Comparison of ENCODE assay signal across 17 cellular contexts in the genomic region with DNA sequence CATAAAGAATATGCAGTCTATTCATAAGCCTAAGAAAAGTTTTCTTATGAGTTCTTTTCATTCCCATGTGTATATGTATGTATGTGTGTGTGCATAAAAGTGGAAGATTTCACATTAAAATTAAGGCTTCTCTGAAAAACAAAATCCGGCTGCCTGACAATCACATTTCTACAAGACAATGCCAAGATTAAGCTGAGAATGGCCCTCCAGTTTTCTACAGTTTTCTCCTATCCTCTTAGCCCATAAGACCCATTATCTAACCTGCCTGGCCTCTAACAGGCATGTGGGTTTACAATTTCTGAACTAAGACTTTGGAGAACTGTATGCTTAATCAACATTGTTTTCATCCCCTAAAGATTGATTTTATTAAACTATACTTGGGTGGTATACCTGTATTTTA.
DNase-seq lines count a peak whose midpoint lies in the region; ATAC-seq and TF ChIP-seq lines count a peak whose summit lies in the region.
"Had no signal": no experiment of that assay in that cellular context is flagged by ENCODE, and none has a peak within 500 bp of the region (broad histone marks: within the 10 kb centered on the region; RNA-seq: fewer than 3 reads in every experiment).

No MANE protein-coding gene starts in this region.

- H3K27ac ChIP-seq in GM23338 (ENCODE audit: low read depth) (no peak overlapping the region), Panc1 (ENCODE audit: low read length) (peak overlapping the region; percentile 4; the same call in 1 of the 2 replicates), neural progenitor cell (no peak overlapping the region), breast epithelium (no peak overlapping the region)
- H3K27ac ChIP-seq: BLaER1 treated with 17β-estradiol and CSF1 and Interleukin-3, amounts not matched to agents 10 nM and 100 nM; GM23248; HL-60 had no signal

- H2AFZ ChIP-seq in GM23338 (no peak overlapping the region), neural progenitor cell (replicated peaks) (no peak overlapping the region)
- H2AFZ ChIP-seq: GM23248 had no signal

- POLR2A ChIA-PET in Panc1 (lab: Charles Lee): no interaction called here

- peaks cover 32% of the 10 kb centered on the region for H3K4me1 Mint-ChIP-seq in GM23338
- peaks cover 30% of the 10 kb centered on the region for H3K4me1 Mint-ChIP-seq in neural progenitor cell
- H3K4me1 Mint-ChIP-seq: CD4-positive, CD25-positive, alpha-beta regulatory T cell had no signal

- in situ Hi-C loops in HAP-1 (cut with MboI; ENCODE audit: low sequenced_read_pairs): no loop called here
- in situ Hi-C loops in Panc1 (cut with HindIII; ENCODE audit: low pct_unique_long_range_greater_than_20kb, low sequenced_read_pairs): no loop called here

- H3K9ac ChIP-seq in neural progenitor cell: no peak overlapping the region
- H3K9ac ChIP-seq: BLaER1 treated with 17β-estradiol and CSF1 and Interleukin-3, amounts not matched to agents 10 nM and 100 nM; GM23248 had no signal

- intact Hi-C loops in Panc1 (cut with micrococcal nuclease; ENCODE audit: unreplicated experiment) (no loop called here), breast epithelium (cut with DNase I; ENCODE audit: low total_unique reads) (no loop called here)

- H3K9me3 Mint-ChIP-seq in GM23338: peaks cover 13% of the 10 kb centered on the region; the same call in 2 of the 3 replicates
- H3K9me3 Mint-ChIP-seq in neural progenitor cell: peaks cover 9% of the 10 kb centered on the region

- no TSS peak for BruUV-seq in Panc1 (replicated peaks; lab: Mats Ljungman, UMichigan)

- DNase-seq in GM23338 (ENCODE audit: low spot score): peak; percentile 32
- peak; percentile 57 to 93 for DNase-seq in HAP-1 (ENCODE audit: low spot score in 2 of 2)
- no peak for DNase-seq in Panc1 (ENCODE audit: low read depth, low spot score)
- peak; percentile 48 for DNase-seq in neural progenitor cell (ENCODE audit: low spot score)
- DNase-seq in DMS53 (lab: John Stamatoyannopoulos, UW): no peak
- DNase-seq in breast epithelium (ENCODE audit: low spot score in 2 of 2): no peak
- DNase-seq in RKO (ENCODE audit: low spot score): no peak
- DNase-seq: ACHN; CD4-positive, CD25-positive, alpha-beta regulatory T cell; DMS 273 treated with DMSO at 0.1 percent for 48 hours; DMS79 treated with DMSO at 0.1 percent for 48 hours; EL; GM23248 had no signal

- no peak overlapping the region for H3K4me3 Mint-ChIP-seq in GM23338
- no peak overlapping the region for H3K4me3 Mint-ChIP-seq in neural progenitor cell
- H3K4me3 Mint-ChIP-seq: CD4-positive, CD25-positive, alpha-beta regulatory T cell had no signal

- peaks cover 29% of the 10 kb centered on the region for H3K4me1 ChIP-seq in GM23338 (ENCODE audit: insufficient read depth)
- peaks cover 20% of the 10 kb centered on the region for H3K4me1 ChIP-seq in HAP-1
- H3K4me1 ChIP-seq in Panc1 (ENCODE audit: control insufficient read depth, insufficient read depth, low read length): peaks cover 6% of the 10 kb centered on the region; the same call in 1 of the 2 replicates
- H3K4me1 ChIP-seq in neural progenitor cell: peaks cover 18% of the 10 kb centered on the region
- H3K4me1 ChIP-seq in breast epithelium: no peaks in the 10 kb centered on the region

- H3K4me2 ChIP-seq in GM23338 (0 out of 2 replicates have a peak overlapping the region, but pooled peaks have one; percentile 1), neural progenitor cell (peak overlapping the region; percentile 70)
- H3K4me2 ChIP-seq: BLaER1 treated with 17β-estradiol and CSF1 and Interleukin-3, amounts not matched to agents 10 nM and 100 nM had no signal

- H4K20me1 ChIP-seq in GM23338 (replicated peaks; ENCODE audit: insufficient read depth) (no peaks in the 10 kb centered on the region), neural progenitor cell (ENCODE audit: low read depth) (no peaks in the 10 kb centered on the region)
- H4K20me1 ChIP-seq: BLaER1 treated with 17β-estradiol and CSF1 and Interleukin-3, amounts not matched to agents 10 nM and 100 nM had no signal

- H3K36me3 ChIP-seq in GM23338 (ENCODE audit: insufficient read depth) (no peaks in the 10 kb centered on the region), HAP-1 (replicated peaks) (no peaks in the 10 kb centered on the region), Panc1 (ENCODE audit: control insufficient read depth, insufficient read depth, low read length) (no peaks in the 10 kb centered on the region), neural progenitor cell (no peaks in the 10 kb centered on the region), breast epithelium (no peaks in the 10 kb centered on the region)
- H3K36me3 ChIP-seq: BLaER1 treated with 17β-estradiol and CSF1 and Interleukin-3, amounts not matched to agents 10 nM and 100 nM had no signal

- no peaks in the 10 kb centered on the region for H3K9me2 ChIP-seq in GM23338 (ENCODE audit: insufficient read depth)

- H3F3A ChIP-seq in GM23338 (replicated peaks; ENCODE audit: low read depth) (no peaks in the 10 kb centered on the region), neural progenitor cell (ENCODE audit: low read depth) (no peaks in the 10 kb centered on the region)

- TF ChIP-seq CTCF in GM23338 (conservative IDR thresholded peaks at IDR 0.05; ENCODE audit: low read depth in 2 of 2) (no peak), Panc1 (IDR thresholded peaks at IDR 0.05) (no peak), neural progenitor cell (IDR thresholded peaks at IDR 0.05) (no peak), breast epithelium (IDR thresholded peaks at IDR 0.05) (no peak)

- H3K36me3 Mint-ChIP-seq in GM23338 (ENCODE audit: low read depth): peaks cover 18% of the 10 kb centered on the region
- no peaks in the 10 kb centered on the region for H3K36me3 Mint-ChIP-seq in neural progenitor cell
- H3K36me3 Mint-ChIP-seq: CD4-positive, CD25-positive, alpha-beta regulatory T cell had no signal

- H3K4me3 ChIP-seq in GM23338 (no peak overlapping the region), HAP-1 (no peak overlapping the region), Panc1 (ENCODE audit: low read depth in 2 of 2, low read length in 2 of 2) (no peak overlapping the region), neural progenitor cell (peak overlapping the region; percentile 2), breast epithelium (no peak overlapping the region)
- H3K4me3 ChIP-seq: BLaER1 treated with 17β-estradiol and CSF1 and Interleukin-3, amounts not matched to agents 10 nM and 100 nM; GM23248 had no signal

- no peak for TF ChIP-seq POLR2A in breast epithelium (IDR thresholded peaks at IDR 0.05)

- H3K9me3 ChIP-seq in HAP-1 (no peaks in the 10 kb centered on the region), Panc1 (ENCODE audit: control insufficient read depth, insufficient read depth, low read depth, low read length) (no peaks in the 10 kb centered on the region), neural progenitor cell (ENCODE audit: low read depth) (no peaks in the 10 kb centered on the region), breast epithelium (no peaks in the 10 kb centered on the region)

- H3K79me2 ChIP-seq in GM23338 (replicated peaks; ENCODE audit: insufficient read depth): no peaks in the 10 kb centered on the region
- H3K79me2 ChIP-seq in neural progenitor cell (ENCODE audit: low read depth): no peaks in the 10 kb centered on the region

- H3K27me3 ChIP-seq in GM23338 (ENCODE audit: insufficient read depth) (no peaks in the 10 kb centered on the region), HAP-1 (ENCODE audit: low read depth) (no peaks in the 10 kb centered on the region), Panc1 (ENCODE audit: control insufficient read depth, insufficient read depth, low read length) (no peaks in the 10 kb centered on the region), neural progenitor cell (no peaks in the 10 kb centered on the region), breast epithelium (no peaks in the 10 kb centered on the region)
- H3K27me3 ChIP-seq: BLaER1 treated with 17β-estradiol and CSF1 and Interleukin-3, amounts not matched to agents 10 nM and 100 nM had no signal

- CTCF ChIA-PET in Panc1 (lab: Charles Lee): no interaction called here

- H3K27me3 Mint-ChIP-seq in GM23338 (ENCODE audit: insufficient read depth, low read depth, poor library complexity) (peaks cover 2% of the 10 kb centered on the region), neural progenitor cell (ENCODE audit: insufficient read depth, low read depth) (no peaks in the 10 kb centered on the region)
- H3K27me3 Mint-ChIP-seq: CD4-positive, CD25-positive, alpha-beta regulatory T cell had no signal

- ATAC-seq in GM23338: peak; percentile 44; the same call in 1 of the 3 replicates
- no peak for ATAC-seq in Panc1
- ATAC-seq in HG03378 (IDR thresholded peaks at IDR 0.05; ENCODE audit: unreplicated experiment): no peak
- ATAC-seq: HCT116 had no signal

- peak overlapping the region; percentile 31 for H3K27ac Mint-ChIP-seq in GM23338
- no peak overlapping the region for H3K27ac Mint-ChIP-seq in neural progenitor cell
- H3K27ac Mint-ChIP-seq: CD4-positive, CD25-positive, alpha-beta regulatory T cell had no signal

TF ChIP-seq in GM23338, 12 proteins besides CTCF, POLR2A, EP300 and RAD21 (continues in another document):
- TF ChIP-seq, protein P1, sequence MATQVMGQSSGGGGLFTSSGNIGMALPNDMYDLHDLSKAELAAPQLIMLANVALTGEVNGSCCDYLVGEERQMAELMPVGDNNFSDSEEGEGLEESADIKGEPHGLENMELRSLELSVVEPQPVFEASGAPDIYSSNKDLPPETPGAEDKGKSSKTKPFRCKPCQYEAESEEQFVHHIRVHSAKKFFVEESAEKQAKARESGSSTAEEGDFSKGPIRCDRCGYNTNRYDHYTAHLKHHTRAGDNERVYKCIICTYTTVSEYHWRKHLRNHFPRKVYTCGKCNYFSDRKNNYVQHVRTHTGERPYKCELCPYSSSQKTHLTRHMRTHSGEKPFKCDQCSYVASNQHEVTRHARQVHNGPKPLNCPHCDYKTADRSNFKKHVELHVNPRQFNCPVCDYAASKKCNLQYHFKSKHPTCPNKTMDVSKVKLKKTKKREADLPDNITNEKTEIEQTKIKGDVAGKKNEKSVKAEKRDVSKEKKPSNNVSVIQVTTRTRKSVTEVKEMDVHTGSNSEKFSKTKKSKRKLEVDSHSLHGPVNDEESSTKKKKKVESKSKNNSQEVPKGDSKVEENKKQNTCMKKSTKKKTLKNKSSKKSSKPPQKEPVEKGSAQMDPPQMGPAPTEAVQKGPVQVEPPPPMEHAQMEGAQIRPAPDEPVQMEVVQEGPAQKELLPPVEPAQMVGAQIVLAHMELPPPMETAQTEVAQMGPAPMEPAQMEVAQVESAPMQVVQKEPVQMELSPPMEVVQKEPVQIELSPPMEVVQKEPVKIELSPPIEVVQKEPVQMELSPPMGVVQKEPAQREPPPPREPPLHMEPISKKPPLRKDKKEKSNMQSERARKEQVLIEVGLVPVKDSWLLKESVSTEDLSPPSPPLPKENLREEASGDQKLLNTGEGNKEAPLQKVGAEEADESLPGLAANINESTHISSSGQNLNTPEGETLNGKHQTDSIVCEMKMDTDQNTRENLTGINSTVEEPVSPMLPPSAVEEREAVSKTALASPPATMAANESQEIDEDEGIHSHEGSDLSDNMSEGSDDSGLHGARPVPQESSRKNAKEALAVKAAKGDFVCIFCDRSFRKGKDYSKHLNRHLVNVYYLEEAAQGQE (IDR thresholded peaks at IDR 0.05; ENCODE audit: unreplicated experiment): no peak

Comparison
In these comparisons a context has a peak if more than half of its experiments do, and no peak if none do; other contexts are left out.
1. DNase-seq: peak in GM23338 (single experiment), HAP-1 (2 of 2) and neural progenitor cell (single experiment); none in Panc1 (single experiment), DMS53 (single experiment), breast epithelium (0 of 2) and RKO (single experiment).